ENCODE assay signal across 10 cellular contexts in the genomic region with DNA sequence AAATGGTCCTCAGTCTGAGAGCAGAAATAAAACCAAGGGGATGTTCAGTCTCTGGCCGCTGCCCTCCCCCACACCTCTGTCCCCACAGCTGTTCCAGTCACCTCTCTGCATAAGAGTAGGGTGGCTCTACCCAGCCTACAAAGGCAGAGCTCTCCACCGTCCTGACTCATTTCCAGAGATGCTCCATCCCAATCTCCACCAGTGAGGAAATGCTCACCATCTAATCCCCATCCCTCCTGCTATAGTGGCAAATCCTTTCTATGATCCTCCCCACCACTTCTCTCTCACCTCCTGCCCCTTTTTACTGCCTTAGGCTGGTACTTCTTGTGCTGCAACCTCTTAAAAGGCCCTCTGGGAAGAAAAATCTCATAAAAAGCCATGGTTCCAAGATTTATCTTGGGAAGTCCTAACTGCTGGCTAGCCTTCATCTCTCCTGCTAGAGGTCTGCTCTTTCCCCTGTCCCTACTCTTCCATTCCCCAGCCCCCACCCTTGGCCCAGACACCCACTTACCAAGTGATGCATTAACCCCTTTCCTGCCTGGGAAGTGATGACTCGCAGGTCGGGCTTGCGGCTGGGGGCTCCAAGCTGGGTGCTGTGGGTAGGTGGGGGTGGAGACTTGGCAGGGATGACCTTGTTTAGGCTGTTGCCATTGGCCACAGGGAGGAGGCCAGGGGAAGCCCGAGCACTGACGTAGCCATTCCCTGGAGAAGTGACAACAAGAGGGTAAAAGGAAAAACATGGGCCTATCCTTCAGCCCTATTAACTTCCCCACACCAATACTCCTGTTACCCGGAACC. TPM values are rescaled to one million over a fixed set of nuclear protein-coding genes. Genes with fewer than 3 reads are reported as not detected.
DNase-seq lines count a peak whose midpoint lies in the region; ATAC-seq, FAIRE-seq and TF ChIP-seq lines count a peak whose summit lies in the region.
"Had no signal": no experiment of that assay in that cellular context is flagged by ENCODE, and none has a peak within 500 bp of the region (broad histone marks: within the 10 kb centered on the region; RNA-seq: fewer than 3 reads in every experiment).

No MANE protein-coding gene starts in this region.

- H3K4me2 ChIP-seq in trophoblast cell (ENCODE audit: low read length), result no peak overlapping the region

- WGBS in esophagus, 2 donors, result 38 to 44% methylated on average over 8 of the region's 8 CpGs
- 66 to 74% methylated on average over 8 of the region's 8 CpGs for WGBS in sigmoid colon, 2 donors
- no CpG with 5 or more reads among the region's 8 CpGs for WGBS in trophoblast cell (ENCODE audit: extremely low coverage, insufficient coverage, insufficient read length)

- no peak overlapping the region for H2BK5ac ChIP-seq in trophoblast cell (ENCODE audit: low read depth, low read length, poor library complexity)

- no peaks in the 10 kb centered on the region for H3K79me1 ChIP-seq in trophoblast cell (ENCODE audit: low read length)

- peaks cover 89% of the 10 kb centered on the region for H3K36me3 ChIP-seq in CD8-positive, alpha-beta memory T cell (ENCODE audit: insufficient read depth, low read length)
- H3K36me3 ChIP-seq in NT2/D1 (ENCODE audit: insufficient read depth, insufficient read length, low read length) (peaks cover 82% of the 10 kb centered on the region), esophagus (ENCODE audit: control insufficient read depth in 2 of 2, insufficient read depth in 2 of 2, low read length in 1 of 2) (peaks cover 28 to 66% of the 10 kb centered on the region in 2 donors), sigmoid colon (peaks cover 55 to 97% (median 73%) of the 10 kb centered on the region in 4 donors), trophoblast cell (ENCODE audit: control insufficient read depth in 1 of 2, insufficient read depth in 2 of 2, low read length in 2 of 2) (peaks cover 57 to 75% of the 10 kb centered on the region in 2 experiments)

- H2BK120ac ChIP-seq in trophoblast cell (ENCODE audit: insufficient read depth, low read length, poor library complexity), result no peak overlapping the region

- no peak overlapping the region for H3K27ac ChIP-seq in CD8-positive, alpha-beta memory T cell (ENCODE audit: low read depth, low read length)
- H3K27ac ChIP-seq in esophagus (ENCODE audit: low read depth in 2 of 2, low read length in 1 of 2), result peak overlapping the region; percentile 53 to 76
- peak overlapping the region; percentile 89 to 98 (median 90) for H3K27ac ChIP-seq in sigmoid colon
- H3K27ac ChIP-seq in trophoblast cell (ENCODE audit: low read depth, low read length), result no peak overlapping the region

- TF ChIP-seq CTCF in sigmoid colon (IDR thresholded peaks at IDR 0.05) (no peak), D721Med (IDR thresholded peaks at IDR 0.05; ENCODE audit: insufficient read depth, missing control alignments) (no peak)

- peak overlapping the region in 6 of 8 donors; percentile 53 to 87 (median 80) for H3K27ac Mint-ChIP-seq in CD8-positive, alpha-beta memory T cell

- no peak for DNase-seq in CD8-positive, alpha-beta memory T cell
- DNase-seq in NT2/D1 (ENCODE audit: low read depth, low spot score) (no peak), sigmoid colon (peak; percentile 88), D721Med (ENCODE audit: insufficient read length, low spot score) (no peak), trophoblast cell (no peak)
- DNase-seq: erythroblast; NK-92 treated with Interleukin-12 subunit alpha and Interleukin-12 subunit beta, amount 100 ng/mL, for 24 hours had no signal

- H3K79me2 ChIP-seq in trophoblast cell (ENCODE audit: control insufficient read depth, insufficient read depth, low read length, poor library complexity), result no peaks in the 10 kb centered on the region

- H3K4me3 Mint-ChIP-seq in CD8-positive, alpha-beta memory T cell, result peak overlapping the region in 1 of 7 donors; percentile 1

- H3K9ac ChIP-seq in NT2/D1 (ENCODE audit: insufficient read length, low read depth), result peak overlapping the region; percentile 46
- H3K9ac ChIP-seq in trophoblast cell (ENCODE audit: low read length), result no peak overlapping the region

- ATAC-seq in GM21576 (IDR thresholded peaks at IDR 0.05; ENCODE audit: unreplicated experiment), result no peak
- ATAC-seq in HG03159 (IDR thresholded peaks at IDR 0.05; ENCODE audit: unreplicated experiment), result no peak

- no peak overlapping the region for H4K91ac ChIP-seq in trophoblast cell (ENCODE audit: low read depth, low read length)

- no peak for FAIRE-seq in D721Med (lab: Jason Lieb, UNC)

- H3K14ac ChIP-seq in trophoblast cell (ENCODE audit: low read length), result no peak overlapping the region

- no peak overlapping the region for H2BK12ac ChIP-seq in trophoblast cell (ENCODE audit: low read length)

- peaks cover 18 to 96% (median 35%) of the 10 kb centered on the region in 3 donors for H3K36me3 Mint-ChIP-seq in CD8-positive, alpha-beta memory T cell

- peaks cover 20 to 30% (median 24%) of the 10 kb centered on the region in 3 donors for H3K4me1 Mint-ChIP-seq in CD8-positive, alpha-beta memory T cell

- H3K9me3 ChIP-seq in CD8-positive, alpha-beta memory T cell (ENCODE audit: low read length), result no peaks in the 10 kb centered on the region
- H3K9me3 ChIP-seq in NT2/D1 (ENCODE audit: insufficient read depth, low read length) (no peaks in the 10 kb centered on the region), esophagus (ENCODE audit: control insufficient read depth in 2 of 2, insufficient read depth in 1 of 2, low read depth in 1 of 2, low read length in 1 of 2) (no peaks in the 10 kb centered on the region), sigmoid colon (no peaks in the 10 kb centered on the region), trophoblast cell (ENCODE audit: insufficient read depth, low read depth, low read length) (peaks cover 5% of the 10 kb centered on the region)

- no peak overlapping the region for H3K23ac ChIP-seq in trophoblast cell (ENCODE audit: low read length)

- no peak overlapping the region for H2AK5ac ChIP-seq in trophoblast cell (ENCODE audit: low read length)

- no peaks in the 10 kb centered on the region for H3K9me3 Mint-ChIP-seq in CD8-positive, alpha-beta memory T cell

- CTCF ChIA-PET in CD8-positive, alpha-beta memory T cell (lab: Charles Lee), result interaction anchor here (1.4 to 1.6 kb wide), 2 partner anchors 25 to 31 kb away, joined by 3 read pairs; no protein-coding TSS in a partner anchor

- H3K27me3 Mint-ChIP-seq in CD8-positive, alpha-beta memory T cell, result no peaks in the 10 kb centered on the region

- POLR2A ChIA-PET in CD8-positive, alpha-beta memory T cell (lab: Charles Lee), result no interaction called here

- H3K4ac ChIP-seq in trophoblast cell (ENCODE audit: low read depth, low read length), result no peak overlapping the region

- intact Hi-C loops in sigmoid colon (cut with DNase I), result loop anchor here (2.0 to 5.0 kb wide), 2 partner anchors 24 to 36 kb away; partner anchors contain the start of gene MEF2D

- no peak for TF ChIP-seq POLR2A in sigmoid colon (IDR thresholded peaks at IDR 0.05)

- no peak overlapping the region for H3K18ac ChIP-seq in trophoblast cell (ENCODE audit: low read length)

- TF ChIP-seq EP300 in sigmoid colon (IDR thresholded peaks at IDR 0.05), result peak in 2 of 4 donors; percentile 27 to 77

- H4K8ac ChIP-seq in trophoblast cell (ENCODE audit: low read depth, low read length), result no peak overlapping the region

- peaks cover 16% of the 10 kb centered on the region for H3K4me1 ChIP-seq in CD8-positive, alpha-beta memory T cell (ENCODE audit: insufficient read depth, low read length)
- H3K4me1 ChIP-seq in NT2/D1 (ENCODE audit: insufficient read depth, insufficient read length) (peaks cover 42% of the 10 kb centered on the region), esophagus (ENCODE audit: control insufficient read depth in 2 of 2, insufficient read depth in 2 of 2, low read length in 1 of 2) (peaks cover 0 to 11% of the 10 kb centered on the region in 2 donors), sigmoid colon (peaks cover 0 to 83% (median 78%) of the 10 kb centered on the region in 4 donors), trophoblast cell (ENCODE audit: control insufficient read depth in 1 of 2, insufficient read depth in 2 of 2, low read length in 2 of 2) (peaks cover 6 to 20% of the 10 kb centered on the region in 2 experiments)

- H4K12ac ChIP-seq in trophoblast cell (ENCODE audit: low read depth, low read length), result no peak overlapping the region

- no peak overlapping the region for H3K4me3 ChIP-seq in CD8-positive, alpha-beta memory T cell (ENCODE audit: low read length)
- H3K4me3 ChIP-seq in NT2/D1 (ENCODE audit: insufficient read length, low read depth) (no peak overlapping the region), esophagus (ENCODE audit: low read depth in 1 of 2, low read length in 2 of 2) (no peak overlapping the region), sigmoid colon (peak overlapping the region in 1 of 4 donors; percentile 5), trophoblast cell (ENCODE audit: low read depth, low read length) (no peak overlapping the region)

- H2AFZ ChIP-seq in trophoblast cell (ENCODE audit: insufficient read depth, low read length, poor library complexity), result no peak overlapping the region

- H3K27me3 ChIP-seq in CD8-positive, alpha-beta memory T cell (ENCODE audit: insufficient read depth, low read length, poor library complexity, severe bottlenecking), result no peaks in the 10 kb centered on the region
- H3K27me3 ChIP-seq in NT2/D1 (ENCODE audit: insufficient read depth, insufficient read length) (no peaks in the 10 kb centered on the region), esophagus (ENCODE audit: control insufficient read depth in 1 of 2, insufficient read depth in 2 of 2, low read length in 2 of 2) (no peaks in the 10 kb centered on the region), sigmoid colon (no peaks in the 10 kb centered on the region), trophoblast cell (ENCODE audit: insufficient read depth, low read length) (no peaks in the 10 kb centered on the region)

RNA-seq across cellular contexts. Expression of gene MEF2D, which starts 23.9 kb away (rescaled TPM):
- total RNA-seq in CD8-positive, alpha-beta memory T cell, result 10 to 100 TPM; 32.9 to 35.4 TPM
- 19.2 TPM for polyA plus RNA-seq in CD8-positive, alpha-beta memory T cell
- polyA plus RNA-seq in esophagus (10 to 100 TPM in 1 of 2 donors, 1 to 10 TPM in 1; 8.5 to 13.5 TPM), sigmoid colon (10 to 100 TPM; 13.2 to 31.2 (median 22.9) TPM)
- 10 to 100 TPM; 39.8 to 61.6 (median 53.2) TPM for total RNA-seq in sigmoid colon
- polyA plus RNA-seq in trophoblast cell (2013), result 10.5 and 10.7 TPM in 2 replicates

Comparison
In these comparisons a context has a peak if more than half of its experiments do, and no peak if none do; other contexts are left out.
1. H3K27ac ChIP-seq: peak in esophagus (2 of 2) and sigmoid colon (4 of 4); none in CD8-positive, alpha-beta memory T cell (single experiment) and trophoblast cell (single experiment).